Comparison of ENCODE assay signal across 24 cellular contexts in genomic region chr2:239056611-239057010, GRCh38.
DNase-seq lines count a peak whose midpoint lies in the region; ATAC-seq and TF ChIP-seq lines count a peak whose summit lies in the region.
"Had no signal": no experiment of that assay in that cellular context is flagged by ENCODE, and none has a peak within 500 bp of the region (broad histone marks: within the 10 kb centered on the region; RNA-seq: fewer than 3 reads in every experiment).

No MANE protein-coding gene starts in this region.

- peaks cover 0 to 20% of the 10 kb centered on the region in 2 donors for H3K4me1 ChIP-seq in adrenal gland (replicated peaks in 1 of 2)
- peaks cover 12 to 26% of the 10 kb centered on the region in 2 experiments for H3K4me1 ChIP-seq in neutrophil (ENCODE audit: control insufficient read depth in 1 of 2, insufficient read depth in 1 of 2, low read depth in 1 of 2, low read length in 1 of 2)
- H3K4me1 ChIP-seq in spleen: peaks cover 0 to 6% (median 0%) of the 10 kb centered on the region in 6 donors
- H3K4me1 ChIP-seq: BE2C had no signal

- H3K4me1 Mint-ChIP-seq in natural killer cell treated with Interleukin-12 subunit alpha and Interleukin-12 subunit beta and Interleukin-15 and Interleukin-18, amount 100 ng/mL, for 72 hours (ENCODE audit: low read depth in 2 of 2): peaks cover 7 to 9% of the 10 kb centered on the region in 2 donors
- H3K4me1 Mint-ChIP-seq: CD14-positive monocyte; CD4-positive, CD25-positive, alpha-beta regulatory T cell had no signal

- peak; percentile 14 for DNase-seq in HT1080 (ENCODE audit: low read depth)
- DNase-seq in adrenal gland: peak in 5 of 7 donors; percentile 42 to 64 (median 55)
- DNase-seq in spleen: peak; percentile 7
- DNase-seq in GF-D8 (lab: John Stamatoyannopoulos, UW): no peak
- DNase-seq in natural killer cell treated with Interleukin-12 subunit alpha and Interleukin-12 subunit beta and Interleukin-15 and Interleukin-18, amount 100 ng/mL, for 72 hours (ENCODE audit: low spot score): no peak
- DNase-seq in MV-4-11 (lab: John Stamatoyannopoulos, UW): no peak
- no peak for DNase-seq in NCI-H1048 (lab: John Stamatoyannopoulos, UW)
- DNase-seq: 8988T; ACHN; BE2C; C1 segment of cervical spinal cord; CD4-positive, alpha-beta memory T cell; CD4-positive, CD25-positive, alpha-beta regulatory T cell; CD8-positive, alpha-beta memory T cell; COR-L47; DMS 273 treated with DMSO at 0.1 percent for 48 hours; DMS153; DMS53; DMS79; DND-41; GDM1 had no signal

- no peaks in the 10 kb centered on the region for H3K9me3 Mint-ChIP-seq in natural killer cell treated with Interleukin-12 subunit alpha and Interleukin-12 subunit beta and Interleukin-15 and Interleukin-18, amount 100 ng/mL, for 72 hours
- H3K9me3 Mint-ChIP-seq: CD8-positive, alpha-beta memory T cell had no signal

- no peaks in the 10 kb centered on the region for H3K27me3 Mint-ChIP-seq in natural killer cell treated with Interleukin-12 subunit alpha and Interleukin-12 subunit beta and Interleukin-15 and Interleukin-18, amount 100 ng/mL, for 72 hours
- H3K27me3 Mint-ChIP-seq: CD4-positive, alpha-beta memory T cell; CD4-positive, CD25-positive, alpha-beta regulatory T cell had no signal

- H3K36me3 ChIP-seq in adrenal gland (replicated peaks in 1 of 2) (peaks cover 0 to 37% of the 10 kb centered on the region in 2 donors), neutrophil (peaks cover 83% of the 10 kb centered on the region), spleen (peaks cover 0 to 100% (median 50%) of the 10 kb centered on the region in 6 donors)

- no peaks in the 10 kb centered on the region for H3K27me3 ChIP-seq in adrenal gland
- no peaks in the 10 kb centered on the region for H3K27me3 ChIP-seq in neutrophil
- no peaks in the 10 kb centered on the region for H3K27me3 ChIP-seq in spleen (replicated peaks in 1 of 7)
- H3K27me3 ChIP-seq: BE2C, BLaER1 had no signal

- H3K27ac ChIP-seq in adrenal gland (peak overlapping the region in 2 of 5 donors; percentile 56 to 77), neutrophil (peak overlapping the region; percentile 67), spleen (peak overlapping the region in 1 of 8 donors; percentile 35)
- H3K27ac ChIP-seq: BLaER1 had no signal

- intact Hi-C loops in adrenal gland (cut with DNase I): no loop called here
- intact Hi-C loops in spleen (cut with DNase I; ENCODE audit: low total_unique reads): no loop called here

- H3K4me3 Mint-ChIP-seq in natural killer cell treated with Interleukin-12 subunit alpha and Interleukin-12 subunit beta and Interleukin-15 and Interleukin-18, amount 100 ng/mL, for 72 hours: no peak overlapping the region
- H3K4me3 Mint-ChIP-seq: CD14-positive monocyte; CD4-positive, alpha-beta memory T cell; CD4-positive, CD25-positive, alpha-beta regulatory T cell; CD8-positive, alpha-beta memory T cell had no signal

- WGBS in adrenal gland, 4 donors: 42 to 67% (median 51%) methylated on average over 10 of the region's 10 CpGs
- WGBS in spleen, 5 donors: 96 to 98% (median 96%) methylated on average over 10 of the region's 10 CpGs

- H3K36me3 Mint-ChIP-seq in natural killer cell treated with Interleukin-12 subunit alpha and Interleukin-12 subunit beta and Interleukin-15 and Interleukin-18, amount 100 ng/mL, for 72 hours: no peaks in the 10 kb centered on the region

- TF ChIP-seq CTCF in adrenal gland (IDR thresholded peaks at IDR 0.05) (no peak), neutrophil (IDR thresholded peaks at IDR 0.05) (no peak), spleen (IDR thresholded peaks at IDR 0.05 in 8 of 11, conservative IDR thresholded peaks at IDR 0.05 in 3 of 11) (no peak)

- TF ChIP-seq POLR2A in adrenal gland (IDR thresholded peaks at IDR 0.05) (no peak), spleen (IDR thresholded peaks at IDR 0.05) (no peak)

- no peak overlapping the region for H3K27ac Mint-ChIP-seq in natural killer cell treated with Interleukin-12 subunit alpha and Interleukin-12 subunit beta and Interleukin-15 and Interleukin-18, amount 100 ng/mL, for 72 hours
- H3K27ac Mint-ChIP-seq: CD4-positive, alpha-beta memory T cell; CD4-positive, CD25-positive, alpha-beta regulatory T cell; CD8-positive, alpha-beta memory T cell had no signal

- ATAC-seq in natural killer cell treated with Interleukin-12 subunit alpha and Interleukin-12 subunit beta and Interleukin-15 and Interleukin-18, amount 100 ng/mL, for 72 hours: no peak

- H3K9me3 ChIP-seq in adrenal gland (replicated peaks in 1 of 3): no peaks in the 10 kb centered on the region
- no peaks in the 10 kb centered on the region for H3K9me3 ChIP-seq in neutrophil
- peaks cover 0 to 18% (median 13%) of the 10 kb centered on the region in 8 donors for H3K9me3 ChIP-seq in spleen
- H3K9me3 ChIP-seq: BE2C had no signal

- H3K4me3 ChIP-seq in adrenal gland (no peak overlapping the region), neutrophil (ENCODE audit: low read depth in 1 of 2, low read length in 1 of 2) (no peak overlapping the region), spleen (no peak overlapping the region)
- H3K4me3 ChIP-seq: BLaER1 had no signal

Comparison
In these comparisons a context has a peak if more than half of its experiments do, and no peak if none do; other contexts are left out.
1. DNase-seq: peak in HT1080 (single experiment), adrenal gland (5 of 7) and spleen (single experiment); none in GF-D8 (single experiment), natural killer cell treated with Interleukin-12 subunit alpha and Interleukin-12 subunit beta and Interleukin-15 and Interleukin-18, amount 100 ng/mL, for 72 hours (single experiment), MV-4-11 (single experiment) and NCI-H1048 (single experiment).